In the genomic region with DNA sequence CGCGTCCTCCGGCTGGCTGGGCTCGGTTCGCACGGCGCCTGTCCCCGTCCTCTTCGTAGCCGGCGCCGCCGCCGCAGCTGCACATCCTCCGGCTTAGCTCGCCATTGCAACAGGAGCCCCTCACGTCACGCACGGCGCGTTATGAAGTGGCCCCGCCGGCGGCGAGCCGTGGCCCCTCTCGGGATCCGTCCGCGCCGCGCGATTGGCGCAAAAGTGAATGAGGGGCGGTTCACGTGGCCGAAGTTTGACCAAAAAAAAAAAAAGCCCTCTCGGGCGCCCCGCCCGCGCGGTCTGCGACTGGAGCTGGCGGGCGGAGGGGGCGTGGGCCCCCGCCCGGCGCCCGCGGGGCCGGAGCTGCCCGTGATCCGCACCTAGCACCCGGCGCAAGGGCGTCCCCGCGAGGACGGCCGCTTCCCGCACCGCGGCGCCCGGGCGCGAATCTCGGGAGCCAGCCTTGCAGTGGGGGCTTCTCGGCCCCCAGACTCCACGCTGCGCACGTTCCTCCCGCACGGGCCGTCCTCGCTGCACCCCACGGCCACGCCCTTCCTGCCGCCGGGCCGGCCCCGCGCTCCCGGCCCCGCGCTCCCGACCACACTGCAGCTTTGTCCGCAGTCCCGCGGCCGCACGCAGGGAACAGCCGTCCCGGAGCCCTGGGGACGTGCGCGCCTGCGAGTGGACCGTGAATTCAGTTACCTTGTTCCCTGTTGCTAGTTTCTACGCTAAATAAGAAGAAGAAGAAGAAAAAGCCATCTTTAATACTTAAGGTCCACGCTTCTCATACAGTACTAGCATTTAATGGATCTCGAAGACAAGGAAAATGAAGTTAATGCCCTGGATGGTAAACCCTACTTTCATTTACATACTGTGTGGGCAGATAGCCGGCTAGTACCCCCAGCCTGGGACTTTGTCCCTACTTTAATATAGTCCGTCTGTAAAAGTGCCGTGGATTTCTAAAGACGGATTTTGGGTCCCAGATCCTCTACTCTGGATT, we compare ENCODE assay signal across 1 cellular context.
A peak's percentile ranks its signal among the peaks of the same experiment; 100 is the strongest.
TF ChIP-seq lines count a peak whose summit lies in the region.

A gene with protein sequence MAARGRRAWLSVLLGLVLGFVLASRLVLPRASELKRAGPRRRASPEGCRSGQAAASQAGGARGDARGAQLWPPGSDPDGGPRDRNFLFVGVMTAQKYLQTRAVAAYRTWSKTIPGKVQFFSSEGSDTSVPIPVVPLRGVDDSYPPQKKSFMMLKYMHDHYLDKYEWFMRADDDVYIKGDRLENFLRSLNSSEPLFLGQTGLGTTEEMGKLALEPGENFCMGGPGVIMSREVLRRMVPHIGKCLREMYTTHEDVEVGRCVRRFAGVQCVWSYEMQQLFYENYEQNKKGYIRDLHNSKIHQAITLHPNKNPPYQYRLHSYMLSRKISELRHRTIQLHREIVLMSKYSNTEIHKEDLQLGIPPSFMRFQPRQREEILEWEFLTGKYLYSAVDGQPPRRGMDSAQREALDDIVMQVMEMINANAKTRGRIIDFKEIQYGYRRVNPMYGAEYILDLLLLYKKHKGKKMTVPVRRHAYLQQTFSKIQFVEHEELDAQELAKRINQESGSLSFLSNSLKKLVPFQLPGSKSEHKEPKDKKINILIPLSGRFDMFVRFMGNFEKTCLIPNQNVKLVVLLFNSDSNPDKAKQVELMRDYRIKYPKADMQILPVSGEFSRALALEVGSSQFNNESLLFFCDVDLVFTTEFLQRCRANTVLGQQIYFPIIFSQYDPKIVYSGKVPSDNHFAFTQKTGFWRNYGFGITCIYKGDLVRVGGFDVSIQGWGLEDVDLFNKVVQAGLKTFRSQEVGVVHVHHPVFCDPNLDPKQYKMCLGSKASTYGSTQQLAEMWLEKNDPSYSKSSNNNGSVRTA (minus strand): TSS at position 219 of the 991 bp plus-strand sequence. CDS start 592 bp downstream, outside the sequence.

TF ChIP-seq in HEK293, 187 proteins besides CTCF, POLR2A, EP300 and RAD21 (continued from another document):
- TF ChIP-seq, protein P1, sequence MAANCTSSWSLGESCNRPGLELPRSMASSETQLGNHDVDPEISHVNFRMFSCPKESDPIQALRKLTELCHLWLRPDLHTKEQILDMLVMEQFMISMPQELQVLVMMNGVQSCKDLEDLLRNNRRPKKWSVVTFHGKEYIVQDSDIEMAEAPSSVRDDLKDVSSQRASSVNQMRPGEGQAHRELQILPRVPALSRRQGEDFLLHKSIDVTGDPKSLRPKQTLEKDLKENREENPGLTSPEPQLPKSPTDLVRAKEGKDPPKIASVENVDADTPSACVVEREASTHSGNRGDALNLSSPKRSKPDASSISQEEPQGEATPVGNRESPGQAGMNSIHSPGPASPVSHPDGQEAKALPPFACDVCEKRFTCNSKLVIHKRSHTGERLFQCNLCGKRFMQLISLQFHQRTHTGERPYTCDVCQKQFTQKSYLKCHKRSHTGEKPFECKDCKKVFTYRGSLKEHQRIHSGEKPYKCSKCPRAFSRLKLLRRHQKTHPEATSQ (tag by site-specific recombination; IDR thresholded peaks at IDR 0.05) = peak; percentile 43; the same call in 1 of the 2 replicates
- TF ChIP-seq, protein P2, sequence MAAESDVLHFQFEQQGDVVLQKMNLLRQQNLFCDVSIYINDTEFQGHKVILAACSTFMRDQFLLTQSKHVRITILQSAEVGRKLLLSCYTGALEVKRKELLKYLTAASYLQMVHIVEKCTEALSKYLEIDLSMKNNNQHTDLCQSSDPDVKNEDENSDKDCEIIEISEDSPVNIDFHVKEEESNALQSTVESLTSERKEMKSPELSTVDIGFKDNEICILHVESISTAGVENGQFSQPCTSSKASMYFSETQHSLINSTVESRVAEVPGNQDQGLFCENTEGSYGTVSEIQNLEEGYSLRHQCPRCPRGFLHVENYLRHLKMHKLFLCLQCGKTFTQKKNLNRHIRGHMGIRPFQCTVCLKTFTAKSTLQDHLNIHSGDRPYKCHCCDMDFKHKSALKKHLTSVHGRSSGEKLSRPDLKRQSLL (tag by site-specific recombination; IDR thresholded peaks at IDR 0.05) = no peak
- TF ChIP-seq ZNF558 (tag by site-specific recombination; IDR thresholded peaks at IDR 0.05) (no peak), ZNF423 (tag by site-specific recombination; IDR thresholded peaks at IDR 0.05) (no peak), ZNF202 (tag by site-specific recombination; IDR thresholded peaks at IDR 0.05; ENCODE audit: borderline replicate concordance) (no peak), ZNF175 (tag by site-specific recombination; IDR thresholded peaks at IDR 0.05) (no peak), ZNF473 (tag by site-specific recombination; IDR thresholded peaks at IDR 0.05) (no peak), ZBTB48 (tag by site-specific recombination; IDR thresholded peaks at IDR 0.05) (no peak), KLF9 (tag by site-specific recombination; IDR thresholded peaks at IDR 0.05; ENCODE audit: low read depth) (peak; percentile 34; the same call in 1 of the 2 replicates), ZEB2 (tag by site-specific recombination; IDR thresholded peaks at IDR 0.05) (peak; percentile 64), ZNF555 (tag by site-specific recombination; conservative IDR thresholded peaks at IDR 0.05) (no peak), FEZF1 (tag by site-specific recombination; IDR thresholded peaks at IDR 0.05) (no peak; the same call in 1 of the 2 replicates), ZNF112 (tag by site-specific recombination; IDR thresholded peaks at IDR 0.05) (no peak), ZNF19 (tag by site-specific recombination; IDR thresholded peaks at IDR 0.05; ENCODE audit: low read depth) (no peak)
- TF ChIP-seq, protein P3, sequence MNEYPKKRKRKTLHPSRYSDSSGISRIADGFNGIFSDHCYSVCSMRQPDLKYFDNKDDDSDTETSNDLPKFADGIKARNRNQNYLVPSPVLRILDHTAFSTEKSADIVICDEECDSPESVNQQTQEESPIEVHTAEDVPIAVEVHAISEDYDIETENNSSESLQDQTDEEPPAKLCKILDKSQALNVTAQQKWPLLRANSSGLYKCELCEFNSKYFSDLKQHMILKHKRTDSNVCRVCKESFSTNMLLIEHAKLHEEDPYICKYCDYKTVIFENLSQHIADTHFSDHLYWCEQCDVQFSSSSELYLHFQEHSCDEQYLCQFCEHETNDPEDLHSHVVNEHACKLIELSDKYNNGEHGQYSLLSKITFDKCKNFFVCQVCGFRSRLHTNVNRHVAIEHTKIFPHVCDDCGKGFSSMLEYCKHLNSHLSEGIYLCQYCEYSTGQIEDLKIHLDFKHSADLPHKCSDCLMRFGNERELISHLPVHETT (tag by site-specific recombination; IDR thresholded peaks at IDR 0.05) = no peak
- TF ChIP-seq, protein P4, sequence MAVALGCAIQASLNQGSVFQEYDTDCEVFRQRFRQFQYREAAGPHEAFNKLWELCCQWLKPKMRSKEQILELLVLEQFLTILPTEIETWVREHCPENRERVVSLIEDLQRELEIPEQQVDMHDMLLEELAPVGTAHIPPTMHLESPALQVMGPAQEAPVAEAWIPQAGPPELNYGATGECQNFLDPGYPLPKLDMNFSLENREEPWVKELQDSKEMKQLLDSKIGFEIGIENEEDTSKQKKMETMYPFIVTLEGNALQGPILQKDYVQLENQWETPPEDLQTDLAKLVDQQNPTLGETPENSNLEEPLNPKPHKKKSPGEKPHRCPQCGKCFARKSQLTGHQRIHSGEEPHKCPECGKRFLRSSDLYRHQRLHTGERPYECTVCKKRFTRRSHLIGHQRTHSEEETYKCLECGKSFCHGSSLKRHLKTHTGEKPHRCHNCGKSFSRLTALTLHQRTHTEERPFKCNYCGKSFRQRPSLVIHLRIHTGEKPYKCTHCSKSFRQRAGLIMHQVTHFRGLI (tag by site-specific recombination; IDR thresholded peaks at IDR 0.05) = peak; percentile 48; the same call in 1 of the 2 replicates
- TF ChIP-seq, protein P5, sequence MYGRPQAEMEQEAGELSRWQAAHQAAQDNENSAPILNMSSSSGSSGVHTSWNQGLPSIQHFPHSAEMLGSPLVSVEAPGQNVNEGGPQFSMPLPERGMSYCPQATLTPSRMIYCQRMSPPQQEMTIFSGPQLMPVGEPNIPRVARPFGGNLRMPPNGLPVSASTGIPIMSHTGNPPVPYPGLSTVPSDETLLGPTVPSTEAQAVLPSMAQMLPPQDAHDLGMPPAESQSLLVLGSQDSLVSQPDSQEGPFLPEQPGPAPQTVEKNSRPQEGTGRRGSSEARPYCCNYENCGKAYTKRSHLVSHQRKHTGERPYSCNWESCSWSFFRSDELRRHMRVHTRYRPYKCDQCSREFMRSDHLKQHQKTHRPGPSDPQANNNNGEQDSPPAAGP (tag by site-specific recombination; IDR thresholded peaks at IDR 0.05) = peak; percentile 58; the same call in 1 of the 2 replicates
TF ChIP-seq in HEK293: peak in this region for 37.
